Comparison of ENCODE assay signal across 21 cellular contexts in genomic region chr14:54933006-54933405, GRCh38.
"Had no signal": no experiment of that assay in that cellular context is flagged by ENCODE, and none has a peak within 500 bp of the region (broad histone marks: within the 10 kb centered on the region; RNA-seq: fewer than 3 reads in every experiment).

No MANE protein-coding gene starts in this region.

- H3K9me3 ChIP-seq: SJSA1 had no signal

- H3K27ac ChIP-seq: SJSA1, SK-N-MC had no signal

- H3K4me1 ChIP-seq: SJSA1 had no signal

- H3K4me3 ChIP-seq: SJSA1, SK-N-MC had no signal

- H3K36me3 ChIP-seq: SJSA1 had no signal

- DNase-seq: Karpas-422, KG1, MM.1S, MV-4-11, NCI-H1048, NCI-H1105, NCI-H1436 treated with DMSO at 0.1 percent for 48 hours, NCI-H1694, NCI-H187 treated with DMSO at 0.1 percent for 48 hours, NCI-H2029 treated with DMSO at 0.1 percent for 48 hours, NCI-H2171 treated with DMSO at 0.1 percent for 48 hours, NCI-H345, NCI-H446 treated with DMSO at 0.1 percent for 48 hours, NCI-H510A treated with DMSO at 0.1 percent for 48 hours, NCI-H526, NCI-H82, Right ventricle myocardium superior, RPMI8226, SIG-M5 had no signal
